In genomic region chr10:91782539-91782938, GRCh38 we compare ENCODE assay signal across 28 cellular contexts.
"Had no signal": no experiment of that assay in that cellular context is flagged by ENCODE, and none has a peak within 500 bp of the region (broad histone marks: within the 10 kb centered on the region; RNA-seq: fewer than 3 reads in every experiment).

No MANE protein-coding gene starts in this region.

- H3K4me1 ChIP-seq: left lung, lower lobe of right lung, pancreas, right atrium auricular region, right lobe of liver, testis, thyroid gland, transverse colon, upper lobe of right lung had no signal

- H3K27ac ChIP-seq: left lung, lower lobe of right lung, pancreas, psoas muscle, right atrium auricular region, right lobe of liver, skin epidermis, stomach, testis, thyroid gland, transverse colon, upper lobe of right lung had no signal

- H3K27me3 ChIP-seq: left lung, pancreas, right atrium auricular region, right lobe of liver, stomach, testis, thyroid gland, transverse colon, upper lobe of right lung had no signal

- ATAC-seq: left colon; left lung; lower lobe of right lung; naive thymus-derived CD8-positive, alpha-beta T cell; pancreas; psoas muscle; right lobe of liver; stimulated activated naive B cell treated with anti-CD40 and anti-IgM and Interleukin-4, amounts not matched to agents 10 μg/mL and 1 μg/mL and 100 μg/mL, for 72 hours; stimulated activated naive CD8-positive, alpha-beta T cell treated with anti-CD3 and anti-CD28 coated beads, Interleukin-15, Interleukin-2, amounts not matched to agents 100 U/mL and 50 U/mL, for 24 hours; upper lobe of right lung had no signal

- H3K9me3 ChIP-seq: left lung, lower lobe of right lung, pancreas, psoas muscle, right atrium auricular region, right lobe of liver, stomach, testis, thyroid gland, transverse colon, upper lobe of right lung had no signal

- H3K36me3 ChIP-seq: left lung, lower lobe of right lung, pancreas, right atrium auricular region, right lobe of liver, stomach, thyroid gland, transverse colon, upper lobe of right lung had no signal

- DNase-seq: hypothalamus; kidney; left colon; left lung; lower lobe of right lung; mammary epithelial cell; mesenchymal stem cell; naive thymus-derived CD8-positive, alpha-beta T cell; nucleus accumbens; pancreas; posterior cingulate gyrus; psoas muscle; right lobe of liver; stimulated activated CD4-positive, alpha-beta T cell treated with anti-CD3 and anti-CD28 coated beads, Interleukin-12 subunit alpha, Interleukin-12 subunit beta, amount 100 ng/mL, for 4 hours; stimulated activated CD4-positive, alpha-beta T cell treated with anti-CD3 and anti-CD28 coated beads, Interleukin-15, amount 100 ng/mL, for 24 hours; stimulated activated CD4-positive, alpha-beta T cell treated with anti-CD3 and anti-CD28 coated beads, Interleukin-2, amount 100 ng/mL, for 24 hours; stimulated activated CD4-positive, alpha-beta T cell treated with anti-CD3 and anti-CD28 coated beads, Interleukin-4, amount 100 ng/mL, for 1 hour; stimulated activated naive B cell treated with anti-CD40 and anti-IgM and Interleukin-4, amounts not matched to agents 10 μg/mL and 1 μg/mL and 100 μg/mL, for 72 hours; stimulated activated naive CD8-positive, alpha-beta T cell treated with anti-CD3 and anti-CD28 coated beads, Interleukin-15, Interleukin-2, amounts not matched to agents 100 U/mL and 50 U/mL, for 24 hours; stomach; testis; thyroid gland; transverse colon; upper lobe of right lung had no signal

- H3K4me3 ChIP-seq: left lung, lower lobe of right lung, pancreas, psoas muscle, right atrium auricular region, right lobe of liver, skin epidermis, stomach, testis, thyroid gland, transverse colon, upper lobe of right lung had no signal

- FAIRE-seq: islet of Langerhans, kidney, pancreas, urothelium cell line had no signal
